ENCODE assay signal across 17 cellular contexts in genomic region chr12:27561535-27562350, GRCh38. TPM values are rescaled to one million over a fixed set of nuclear protein-coding genes. Genes with fewer than 3 reads are reported as not detected.
DNase-seq lines count a peak whose midpoint lies in the region; ATAC-seq, FAIRE-seq and TF ChIP-seq lines count a peak whose summit lies in the region.
"Had no signal": no experiment of that assay in that cellular context is flagged by ENCODE, and none has a peak within 500 bp of the region (broad histone marks: within the 10 kb centered on the region; RNA-seq: fewer than 3 reads in every experiment).

No MANE protein-coding gene starts in this region.

- peaks cover 7% of the 10 kb centered on the region for H3K4me1 Mint-ChIP-seq in activated naive CD8-positive, alpha-beta T cell treated with anti-CD3 and anti-CD28 coated beads for 36 hours

- peak; percentile 78 for FAIRE-seq in GM12878 (lab: Jason Lieb, UNC)
- FAIRE-seq: kidney had no signal

- H3K27ac Mint-ChIP-seq in activated naive CD8-positive, alpha-beta T cell treated with anti-CD3 and anti-CD28 coated beads for 36 hours, result no peak overlapping the region
- H3K27ac Mint-ChIP-seq: activated naive CD4-positive, alpha-beta T cell treated with anti-CD3 and anti-CD28 coated beads, Interleukin-2, amount 50 U/mL, for 72 hours; B cell had no signal

- ATAC-seq in GM12878 (peak; percentile 30; the same call in 1 of the 3 replicates), sciatic nerve (peak; percentile 52), HG03139 (IDR thresholded peaks at IDR 0.05; ENCODE audit: unreplicated experiment) (no peak), HG03159 (IDR thresholded peaks at IDR 0.05; ENCODE audit: unreplicated experiment) (no peak)
- ATAC-seq: activated naive CD4-positive, alpha-beta T cell treated with anti-CD3 and anti-CD28 coated beads, Interleukin-2, amount 50 U/mL, for 72 hours had no signal

- H3K9me3 ChIP-seq in BLaER1 treated with 17β-estradiol and CSF1 and Interleukin-3, amounts not matched to agents 10 nM and 100 nM (replicated peaks in 1 of 11), result no peaks in the 10 kb centered on the region
- no peaks in the 10 kb centered on the region for H3K9me3 ChIP-seq in GM12878 (replicated peaks; ENCODE audit: control insufficient read depth, insufficient read depth, low read length)

- no peak overlapping the region for H2AFZ ChIP-seq in GM12878 (ENCODE audit: control insufficient read depth, low read depth, low read length)

- H3K4me3 ChIP-seq in BLaER1 treated with 17β-estradiol and CSF1 and Interleukin-3, amounts not matched to agents 10 nM and 100 nM, result peak overlapping the region in 5 of 10 experiments; percentile 4 to 29 (median 9); a peak in 6 of 20 replicates
- H3K4me3 ChIP-seq in GM12878, result no peak overlapping the region

- H3K4me3 Mint-ChIP-seq in activated naive CD8-positive, alpha-beta T cell treated with anti-CD3 and anti-CD28 coated beads for 36 hours, result no peak overlapping the region
- H3K4me3 Mint-ChIP-seq: B cell had no signal

- H3K9ac ChIP-seq in BLaER1 treated with 17β-estradiol and CSF1 and Interleukin-3, amounts not matched to agents 10 nM and 100 nM, result peak overlapping the region; percentile 22 to 71 (median 59); a peak in 20 of 22 replicates
- no peak overlapping the region for H3K9ac ChIP-seq in GM12878 (ENCODE audit: control insufficient read depth, insufficient read depth, low read length)

- SMC1A ChIA-PET in GM12878 (lab: Charles Lee; ENCODE audit: uncharacterized antibody, unreplicated experiment), result interaction anchor here (0.6 to 0.8 kb wide), 2 partner anchors 9 to 125 kb away, joined by 3 to 4 read pairs; no protein-coding TSS in a partner anchor

- peak overlapping the region; percentile 58 to 93 (median 77) for H3K4me2 ChIP-seq in BLaER1 treated with 17β-estradiol and CSF1 and Interleukin-3, amounts not matched to agents 10 nM and 100 nM
- peak overlapping the region; percentile 63; the same call in 1 of the 2 replicates for H3K4me2 ChIP-seq in GM12878 (ENCODE audit: control insufficient read depth, insufficient read depth)

- no peaks in the 10 kb centered on the region for H3K9me3 Mint-ChIP-seq in activated naive CD8-positive, alpha-beta T cell treated with anti-CD3 and anti-CD28 coated beads for 36 hours
- H3K9me3 Mint-ChIP-seq: activated naive CD4-positive, alpha-beta T cell treated with anti-CD3 and anti-CD28 coated beads, Interleukin-2, amount 50 U/mL, for 72 hours had no signal

- H3K27me3 ChIP-seq in BLaER1 treated with 17β-estradiol and CSF1 and Interleukin-3, amounts not matched to agents 10 nM and 100 nM, result no peaks in the 10 kb centered on the region
- H3K27me3 ChIP-seq in GM12878 (replicated peaks in 1 of 2; ENCODE audit: control insufficient read depth in 2 of 2, insufficient read depth in 2 of 2, low read length in 1 of 2), result no peaks in the 10 kb centered on the region

- TF ChIP-seq CTCF in GM12878 (IDR thresholded peaks at IDR 0.05 in 2 of 3, conservative IDR thresholded peaks at IDR 0.05 in 1 of 3; ENCODE audit: control insufficient read depth in 2 of 3, extremely low read depth in 1 of 3, insufficient read depth in 1 of 3, low read depth in 3 of 3, low read length in 3 of 3), result no peak

- TF ChIP-seq RAD21 in GM12878 (IDR thresholded peaks at IDR 0.05; ENCODE audit: insufficient read depth, low read depth, low read length), result no peak

- no peak for TF ChIP-seq EP300 in GM12878 (IDR thresholded peaks at IDR 0.05; ENCODE audit: borderline replicate concordance in 1 of 2, control insufficient read depth in 1 of 2, low read depth in 2 of 2, low read length in 2 of 2)

- RAD21 ChIA-PET in GM12878 (lab: Charles Lee; ENCODE audit: unreplicated experiment), result no interaction called here

- H3K27me3 Mint-ChIP-seq in activated naive CD8-positive, alpha-beta T cell treated with anti-CD3 and anti-CD28 coated beads for 36 hours, result no peaks in the 10 kb centered on the region

- intact Hi-C loops in GM12878 (cut with micrococcal nuclease; ENCODE audit: unreplicated experiment) (no loop called here), sciatic nerve (cut with DNase I) (no loop called here)

- no peak for TF ChIP-seq POLR2A in GM12878 (IDR thresholded peaks at IDR 0.05; ENCODE audit: low read depth, low read length)

- BruUV-seq in GM12878 (replicated peaks; lab: Mats Ljungman, UMichigan), result no TSS peak

- peaks cover 61 to 88% (median 77%) of the 10 kb centered on the region in 10 experiments for H3K4me1 ChIP-seq in BLaER1 treated with 17β-estradiol and CSF1 and Interleukin-3, amounts not matched to agents 10 nM and 100 nM
- H3K4me1 ChIP-seq in GM12878 (ENCODE audit: control insufficient read depth, insufficient read depth, low read length), result no peaks in the 10 kb centered on the region; the same call in 1 of the 2 replicates

- no peaks in the 10 kb centered on the region; a peak in 1 of 22 replicates for H4K20me1 ChIP-seq in BLaER1 treated with 17β-estradiol and CSF1 and Interleukin-3, amounts not matched to agents 10 nM and 100 nM
- H4K20me1 ChIP-seq in GM12878 (ENCODE audit: control insufficient read depth, insufficient read depth), result no peaks in the 10 kb centered on the region

- POLR2A ChIA-PET in GM12878 (lab: Charles Lee), result no interaction called here

- H3K27ac ChIP-seq in BLaER1 treated with 17β-estradiol and CSF1 and Interleukin-3, amounts not matched to agents 10 nM and 100 nM, result peak overlapping the region; percentile 23 to 94 (median 86); a peak in 21 of 22 replicates
- no peak overlapping the region for H3K27ac ChIP-seq in GM12878 (ENCODE audit: control insufficient read depth, insufficient read depth)

- no peaks in the 10 kb centered on the region for H3K36me3 Mint-ChIP-seq in activated naive CD8-positive, alpha-beta T cell treated with anti-CD3 and anti-CD28 coated beads for 36 hours
- H3K36me3 Mint-ChIP-seq: activated naive CD4-positive, alpha-beta T cell treated with anti-CD3 and anti-CD28 coated beads, Interleukin-2, amount 50 U/mL, for 72 hours had no signal

- no peaks in the 10 kb centered on the region; the same call in 1 of the 2 replicates for H3K79me2 ChIP-seq in GM12878 (ENCODE audit: control insufficient read depth, insufficient read depth, low read length)

- H3K36me3 ChIP-seq in BLaER1 treated with 17β-estradiol and CSF1 and Interleukin-3, amounts not matched to agents 10 nM and 100 nM, result no peaks in the 10 kb centered on the region
- H3K36me3 ChIP-seq in GM12878 (ENCODE audit: control insufficient read depth in 2 of 2, insufficient read depth in 2 of 2, low read length in 1 of 2), result no peaks in the 10 kb centered on the region

- in situ Hi-C loops in GM12878 (cut with MboI), result no loop called here

- DNase-seq in GM12878 (ENCODE audit: low read depth, low spot score) (no peak), hippocampal formation (lab: John Stamatoyannopoulos, UW) (peak; percentile 26 to 50), sciatic nerve (ENCODE audit: low spot score) (no peak), NCI-H146 treated with DMSO at 0.1 percent for 48 hours (lab: John Stamatoyannopoulos, UW; ENCODE audit: unreplicated experiment) (no peak)
- no peak for DNase-seq in activated naive CD8-positive, alpha-beta T cell treated with anti-CD3 and anti-CD28 coated beads for 36 hours
- DNase-seq: activated CD4-positive, alpha-beta T cell treated with anti-CD3 and anti-CD28 coated beads for 1 hour; DMS153; kidney; NCI-H774; SHP77; stimulated activated CD8-positive, alpha-beta memory T cell treated with anti-CD3 and anti-CD28 coated beads, Interleukin-4, amount 100 ng/mL, for 48 hours; T-helper 9 cell had no signal

- WGBS in GM12878 (ENCODE audit: insufficient coverage, insufficient replicate concordance, low lambda C conversion rate, missing lambda C conversion rate), result 34% methylated on average over 6 of the region's 6 CpGs

- CTCF ChIA-PET in GM12878 (lab: Yijun Ruan, JAX), result interaction anchor here (1.2 to 1.3 kb wide), 2 partner anchors 14 to 53 kb away, joined by 3 to 5 read pairs; no protein-coding TSS in a partner anchor

TF ChIP-seq in GM12878, 131 proteins besides CTCF, POLR2A, EP300 and RAD21 (continues in another document):
- TF ChIP-seq E2F4 (IDR thresholded peaks at IDR 0.05; ENCODE audit: low read depth, low read length), result no peak
- TF ChIP-seq TCF7 (IDR thresholded peaks at IDR 0.05; ENCODE audit: borderline replicate concordance), result no peak
- TF ChIP-seq ZSCAN29 (IDR thresholded peaks at IDR 0.05), result no peak
- no peak for TF ChIP-seq CREM (IDR thresholded peaks at IDR 0.05; ENCODE audit: low read depth)
- no peak for TF ChIP-seq HDAC2 (IDR thresholded peaks at IDR 0.05)

RNA-seq across cellular contexts. Expression of gene PPFIBP1, which starts 37.7 kb away (rescaled TPM):
- 239 and 251 TPM in 2 replicates for total RNA-seq in GM12878 (2013; cell fraction: nucleolus; rRNA removed)
- 3.8 and 4.7 TPM in 2 replicates for total RNA-seq in GM12878 (2014; rRNA removed)
- total RNA-seq in GM12878 (2014; rRNA removed; fragmentation: Illumina TruSeq; extraction: Trizol), result 2.6 and 3.8 TPM in 2 replicates
- 3.8 and 4.2 TPM in 2 replicates for total RNA-seq in GM12878 (2021)
- 10.0 TPM for polyA plus RNA-seq in GM12878 (2011; ENCODE audit: low read depth)
- polyA plus RNA-seq in GM12878 (2011; rRNA removed), result 7.8 and 9.4 TPM in 2 replicates
- polyA plus RNA-seq in GM12878 (2011; cell fraction: cytosol; rRNA removed), result 3.5 and 3.6 TPM in 2 replicates
- polyA plus RNA-seq in GM12878 (2011; cell fraction: nucleus; rRNA removed), result 9.8 and 10.8 TPM in 2 replicates
- 11.3 and 22.7 TPM in 2 replicates for polyA plus RNA-seq in GM12878 (2012)
- polyA plus RNA-seq in GM12878 (2014; fragmentation: Illumina TruSeq; extraction: Trizol), result 3.5 and 4.7 TPM in 2 replicates
- under 1 TPM; 0.47 to 0.55 TPM for polyA plus RNA-seq in GM12878 (2014; fragmentation: Nextera tagmentation; extraction: Ambion mirVana)
- polyA plus RNA-seq in GM12878 (2014; rRNA removed), result 1.9 and 2.8 TPM in 2 replicates
- polyA plus RNA-seq in GM12878 (2016; fragmentation: Nextera tagmentation; extraction: Ambion mirVana), result 1 to 10 TPM; 4.7 to 6.8 TPM
- polyA minus RNA-seq in GM12878 (2011; rRNA and poly(A)+ RNA removed), result 12.4 and 14.4 TPM in 2 replicates
- polyA minus RNA-seq in GM12878 (2011; cell fraction: cytosol; rRNA and poly(A)+ RNA removed), result 3.6 TPM in 2 replicates
- polyA minus RNA-seq in GM12878 (2011; cell fraction: nucleus; rRNA and poly(A)+ RNA removed), result 10.6 and 12.5 TPM in 2 replicates
- 146 TPM for total RNA-seq in sciatic nerve
- total RNA-seq in activated naive CD8-positive, alpha-beta T cell treated with anti-CD3 and anti-CD28 coated beads for 36 hours, result 10 to 100 TPM; 22.2 to 22.5 TPM

Comparison
In these comparisons a context has a peak if more than half of its experiments do, and no peak if none do; other contexts are left out.
1. ATAC-seq: peak in GM12878 (single experiment) and sciatic nerve (single experiment); none in HG03139 (single experiment) and HG03159 (single experiment).
2. DNase-seq: peak in hippocampal formation (2 of 2); none in GM12878 (single experiment), sciatic nerve (single experiment), activated naive CD8-positive, alpha-beta T cell treated with anti-CD3 and anti-CD28 coated beads for 36 hours (single experiment) and NCI-H146 treated with DMSO at 0.1 percent for 48 hours (single experiment).